Comparison of ENCODE assay signal across 9 cellular contexts in genomic region chr13:36858285-36858684, GRCh38. TPM values are rescaled to one million over a fixed set of nuclear protein-coding genes. Genes with fewer than 3 reads are reported as not detected.
DNase-seq lines count a peak whose midpoint lies in the region; ATAC-seq and TF ChIP-seq lines count a peak whose summit lies in the region.
"Had no signal": no experiment of that assay in that cellular context is flagged by ENCODE, and none has a peak within 500 bp of the region (broad histone marks: within the 10 kb centered on the region; RNA-seq: fewer than 3 reads in every experiment).

No MANE protein-coding gene starts in this region.

- H3K27me3 ChIP-seq in prostate gland (replicated peaks; ENCODE audit: insufficient read depth) = no peaks in the 10 kb centered on the region

- H3K4me3 Mint-ChIP-seq in activated naive CD4-positive, alpha-beta T cell treated with anti-CD3 and anti-CD28 coated beads for 36 hours = no peak overlapping the region

- no peak overlapping the region for H3K27ac Mint-ChIP-seq in activated naive CD4-positive, alpha-beta T cell treated with anti-CD3 and anti-CD28 coated beads for 36 hours

- ATAC-seq in GM19467 (IDR thresholded peaks at IDR 0.05; ENCODE audit: unreplicated experiment) = peak; percentile 73
- no peak for ATAC-seq in HG03571 (IDR thresholded peaks at IDR 0.05; ENCODE audit: unreplicated experiment)

- no peak overlapping the region for H3K4me3 ChIP-seq in prostate gland
- H3K4me3 ChIP-seq: skin epidermis had no signal

- H3K36me3 ChIP-seq in prostate gland = peaks cover 0 to 4% of the 10 kb centered on the region in 2 donors

- TF ChIP-seq CTCF in prostate gland (IDR thresholded peaks at IDR 0.05) = peak in 3 of 4 experiments; percentile 46 to 66 (median 53)

- H3K9me3 Mint-ChIP-seq in activated naive CD4-positive, alpha-beta T cell treated with anti-CD3 and anti-CD28 coated beads for 36 hours = no peaks in the 10 kb centered on the region

- intact Hi-C loops in prostate gland (cut with DNase I) = loop anchor here (2.0 kb wide), 1 partner anchor 123 kb away; no protein-coding TSS in a partner anchor
- intact Hi-C loops in activated naive CD4-positive, alpha-beta T cell treated with anti-CD3 and anti-CD28 coated beads for 36 hours (cut with micrococcal nuclease) = loop anchor here (1.0 to 2.0 kb wide), 2 partner anchors 123 to 211 kb away; no protein-coding TSS in a partner anchor

- no peaks in the 10 kb centered on the region for H3K9me3 ChIP-seq in prostate gland

- no peak overlapping the region for H3K27ac ChIP-seq in prostate gland
- H3K27ac ChIP-seq: skin epidermis had no signal

- peaks cover 27% of the 10 kb centered on the region for H3K27me3 Mint-ChIP-seq in activated naive CD4-positive, alpha-beta T cell treated with anti-CD3 and anti-CD28 coated beads for 36 hours (ENCODE audit: low read depth)

- WGBS in prostate gland = 29% methylated on average over 3 of the region's 3 CpGs

- CTCF ChIA-PET in activated naive CD4-positive, alpha-beta T cell treated with anti-CD3 and anti-CD28 coated beads for 36 hours (lab: Charles Lee) = interaction anchor here (0.8 to 2.2 kb wide), 7 partner anchors 16 to 129 kb away, joined by 3 to 10 read pairs (median 4); no protein-coding TSS in a partner anchor

- H3K4me1 Mint-ChIP-seq in activated naive CD4-positive, alpha-beta T cell treated with anti-CD3 and anti-CD28 coated beads for 36 hours (ENCODE audit: low read depth) = peaks cover 2% of the 10 kb centered on the region

- no peak for TF ChIP-seq POLR2A in prostate gland (IDR thresholded peaks at IDR 0.05)

- H3K36me3 Mint-ChIP-seq in activated naive CD4-positive, alpha-beta T cell treated with anti-CD3 and anti-CD28 coated beads for 36 hours (ENCODE audit: low read depth) = no peaks in the 10 kb centered on the region

- H3K4me1 ChIP-seq in prostate gland (replicated peaks) = no peaks in the 10 kb centered on the region

- DNase-seq in DMS53 (lab: John Stamatoyannopoulos, UW) (peak; percentile 85), LoVo (ENCODE audit: low spot score) (peak; percentile 48), SK-N-DZ (ENCODE audit: low spot score) (peak; percentile 66), fibroblast of the conjunctiva (ENCODE audit: low read depth) (peak; percentile 29), prostate gland (ENCODE audit: low spot score) (peak; percentile 26)
- no peak for DNase-seq in activated naive CD4-positive, alpha-beta T cell treated with anti-CD3 and anti-CD28 coated beads for 36 hours

RNA-seq across cellular contexts. Expression of gene RFXAP, which starts 39.3 kb away (rescaled TPM):
- 6.2 and 9.7 TPM in 2 replicates for polyA plus RNA-seq in SK-N-DZ (2014; cell fraction: cytosol; rRNA removed)
- polyA plus RNA-seq in SK-N-DZ (2014; cell fraction: nucleus; rRNA removed) = 7.8 and 18.6 TPM in 2 replicates
- 1 to 10 TPM; 4.3 to 4.9 TPM for total RNA-seq in prostate gland
- 10 to 100 TPM in 1 of 2 experiments, 1 to 10 TPM in 1; 9.2 to 12.2 TPM for total RNA-seq in activated naive CD4-positive, alpha-beta T cell treated with anti-CD3 and anti-CD28 coated beads for 36 hours
